7 cellular contexts compared by ENCODE assay signal in genomic region chr1:98991127-98992003, GRCh38. TPM values are rescaled to one million over a fixed set of nuclear protein-coding genes. Genes with fewer than 3 reads are reported as not detected.
DNase-seq lines count a peak whose midpoint lies in the region; ATAC-seq, FAIRE-seq and TF ChIP-seq lines count a peak whose summit lies in the region.

No MANE protein-coding gene starts in this region.

- no peak overlapping the region for H3K27ac ChIP-seq in OCI-LY7 (ENCODE audit: low read depth, low read length, poor library complexity, severe bottlenecking)
- H3K27ac ChIP-seq in transverse colon, result no peak overlapping the region

- intact Hi-C loops in OCI-LY7 (cut with micrococcal nuclease; ENCODE audit: unreplicated experiment), result no loop called here
- intact Hi-C loops in transverse colon (cut with DNase I; ENCODE audit: low total_unique reads), result no loop called here

- H3K4me1 ChIP-seq in OCI-LY7 (ENCODE audit: insufficient read depth, low read length, poor library complexity, severe bottlenecking), result no peaks in the 10 kb centered on the region
- H3K4me1 ChIP-seq in transverse colon, result no peaks in the 10 kb centered on the region

- WGBS in transverse colon (ENCODE audit: low coverage in 1 of 2), 2 donors, result 68 to 74% methylated on average over 4 of the region's 4 CpGs

- no peak overlapping the region for H2AFZ ChIP-seq in OCI-LY7 (ENCODE audit: low read length)

- H3K9me3 ChIP-seq in OCI-LY7 (ENCODE audit: low read length) (no peaks in the 10 kb centered on the region), transverse colon (no peaks in the 10 kb centered on the region)

- no peak for TF ChIP-seq EP300 in transverse colon (IDR thresholded peaks at IDR 0.05; ENCODE audit: low read depth)

- H4K20me1 ChIP-seq in OCI-LY7 (ENCODE audit: insufficient read depth, low read length), result no peaks in the 10 kb centered on the region

- peak; percentile 22 for TF ChIP-seq CTCF in GM10248 (IDR thresholded peaks at IDR 0.05; ENCODE audit: control extremely low read depth, extremely low read depth, low read depth, missing control alignments)
- peak; percentile 76 for TF ChIP-seq CTCF in OCI-LY7 (conservative IDR thresholded peaks at IDR 0.05; ENCODE audit: low read length)
- no peak for TF ChIP-seq CTCF in transverse colon (IDR thresholded peaks at IDR 0.05)

- H3K4me2 ChIP-seq in OCI-LY7 (ENCODE audit: low read length), result no peak overlapping the region

- no peaks in the 10 kb centered on the region for H3K9me2 ChIP-seq in OCI-LY7 (ENCODE audit: insufficient read depth, low read length)

- H3K36me3 ChIP-seq in OCI-LY7 (ENCODE audit: insufficient read depth, low read length), result no peaks in the 10 kb centered on the region
- H3K36me3 ChIP-seq in transverse colon, result no peaks in the 10 kb centered on the region

- POLR2A ChIA-PET in GM10248 (lab: Yijun Ruan, JAX) (no interaction called here), OCI-LY7 (lab: Charles Lee) (no interaction called here)

- H3K79me2 ChIP-seq in OCI-LY7 (ENCODE audit: insufficient read depth, low read depth, low read length), result no peaks in the 10 kb centered on the region

- FAIRE-seq in H54 (lab: Jason Lieb, UNC), result peak; percentile 93

- no peak overlapping the region for H3K4me3 ChIP-seq in OCI-LY7 (ENCODE audit: low read depth, low read length, poor library complexity, severe bottlenecking)
- no peak overlapping the region for H3K4me3 ChIP-seq in transverse colon

- no peak for TF ChIP-seq POLR2A in H54 (IDR thresholded peaks at IDR 0.05; ENCODE audit: low read depth, low read length)
- no peak for TF ChIP-seq POLR2A in transverse colon (IDR thresholded peaks at IDR 0.05)

- BruUV-seq in OCI-LY7 (replicated peaks; lab: Mats Ljungman, UMichigan), result no TSS peak

- no peaks in the 10 kb centered on the region for H3K27me3 ChIP-seq in transverse colon

- CTCF ChIA-PET in GM10248 (lab: Yijun Ruan, JAX) (interaction anchor here (0.9 kb wide), 1 partner anchor 12 kb away, joined by 4 read pairs; no protein-coding TSS in a partner anchor), OCI-LY7 (lab: Charles Lee; ENCODE audit: unreplicated experiment) (no interaction called here)

- in situ Hi-C loops in transverse colon (cut with MboI; ENCODE audit: low pct_ligation_motif_present in 1 of 4, low pct_unique_long_range_greater_than_20kb in 1 of 4, low sequenced_read_pairs in 3 of 4), result no loop called here

- ATAC-seq in HG02973 (IDR thresholded peaks at IDR 0.05; ENCODE audit: unreplicated experiment), result no peak

- no peak for DNase-seq in GM10248 (ENCODE audit: extremely low spot score)
- DNase-seq in H54 (ENCODE audit: insufficient read length, low spot score), result no peak
- DNase-seq in OCI-LY7 (ENCODE audit: low spot score), result peak; percentile 25
- peak; percentile 48 for DNase-seq in fibroblast of gingiva (ENCODE audit: low read depth)
- no peak for DNase-seq in activated gamma-delta T cell (lab: John Stamatoyannopoulos, UW)
- DNase-seq in transverse colon, result no peak

RNA-seq across cellular contexts. Expression of gene PLPPR5, which starts 13.3 kb away (rescaled TPM):
- not detected in 2 replicates for total RNA-seq in OCI-LY7 (2014; rRNA removed; shearing (Covaris generic))
- total RNA-seq in OCI-LY7 (2022), result not detected in 2 replicates
- under 1 TPM in 2 of 4 donors, not detected in 2; 0.14 to 0.16 TPM for total RNA-seq in transverse colon

Comparison
In these comparisons a context has a peak if more than half of its experiments do, and no peak if none do; other contexts are left out.
1. DNase-seq: peak in OCI-LY7 (single experiment) and fibroblast of gingiva (single experiment); none in GM10248 (single experiment), H54 (single experiment), activated gamma-delta T cell (single experiment) and transverse colon (single experiment).
2. CTCF ChIP-seq: peak in GM10248 (single experiment) and OCI-LY7 (single experiment); none in transverse colon (0 of 5).